Comparison of ENCODE assay signal across 17 cellular contexts in genomic region chr21:44718571-44718970, GRCh38. TPM values are rescaled to one million over a fixed set of nuclear protein-coding genes. Genes with fewer than 3 reads are reported as not detected.
DNase-seq lines count a peak whose midpoint lies in the region; ATAC-seq and TF ChIP-seq lines count a peak whose summit lies in the region.
"Had no signal": no experiment of that assay in that cellular context is flagged by ENCODE, and none has a peak within 500 bp of the region (broad histone marks: within the 10 kb centered on the region; RNA-seq: fewer than 3 reads in every experiment).

No MANE protein-coding gene starts in this region.

- no peaks in the 10 kb centered on the region for H3K23me2 ChIP-seq in H9 (ENCODE audit: insufficient read length, low read depth, low read length, poor library complexity, severe bottlenecking)

- H2BK5ac ChIP-seq in H9 (ENCODE audit: insufficient read length, low read length) = no peak overlapping the region

- H2BK12ac ChIP-seq in H9 (ENCODE audit: insufficient read length, low read depth, low read length) = no peak overlapping the region

- peaks cover under 1% of the 10 kb centered on the region; the same call in 1 of the 2 replicates for H3K27me3 ChIP-seq in H9 (ENCODE audit: insufficient read depth, low read length)
- H3K27me3 ChIP-seq in endodermal cell (ENCODE audit: control insufficient read depth, insufficient read depth, low read length, poor library complexity, severe bottlenecking) = peaks cover 5% of the 10 kb centered on the region

- H3K14ac ChIP-seq in H9 (ENCODE audit: insufficient read depth, low read length) = no peak overlapping the region

- H3K79me1 ChIP-seq in H9 (ENCODE audit: insufficient read depth, low read depth, low read length, poor library complexity, severe bottlenecking) = no peaks in the 10 kb centered on the region

- no peaks in the 10 kb centered on the region for H4K20me1 ChIP-seq in H9 (ENCODE audit: control insufficient read depth, insufficient read depth, insufficient read length)
- H4K20me1 ChIP-seq: BLaER1 had no signal

- H2AFZ ChIP-seq in H9 (ENCODE audit: low read length) = no peak overlapping the region
- H2AFZ ChIP-seq: PC-9 had no signal

- no peak overlapping the region for H2BK120ac ChIP-seq in H9 (ENCODE audit: low read depth, low read length, poor library complexity, severe bottlenecking)

- H3K36me3 Mint-ChIP-seq in H9 (ENCODE audit: insufficient read depth in 1 of 3, low read depth in 3 of 3) (no peaks in the 10 kb centered on the region; a peak in 2 of 7 replicates), endodermal cell (ENCODE audit: low read depth) (no peaks in the 10 kb centered on the region), osteocyte (ENCODE audit: unreplicated experiment) (no peaks in the 10 kb centered on the region)
- H3K36me3 Mint-ChIP-seq: CD8-positive, alpha-beta memory T cell had no signal

- H3K9ac ChIP-seq in H9 (ENCODE audit: extremely low read depth, insufficient read length, low read length) (no peak overlapping the region), endodermal cell (ENCODE audit: extremely low read depth, low read length, poor library complexity, severe bottlenecking) (no peak overlapping the region)
- H3K9ac ChIP-seq: BLaER1 had no signal

- peak overlapping the region in 1 of 3 experiments; percentile 5; a peak in 1 of 7 replicates for H3K27ac Mint-ChIP-seq in H9
- H3K27ac Mint-ChIP-seq in endodermal cell = no peak overlapping the region
- H3K27ac Mint-ChIP-seq in osteocyte (ENCODE audit: unreplicated experiment) = no peak overlapping the region
- H3K27ac Mint-ChIP-seq: IgD-negative memory B cell had no signal

- H4K8ac ChIP-seq in H9 (replicated peaks; ENCODE audit: insufficient read length, low read depth, low read length) = no peak overlapping the region

- no peaks in the 10 kb centered on the region for H3K36me3 ChIP-seq in endodermal cell (ENCODE audit: control insufficient read depth, insufficient read depth, low read length)
- H3K36me3 ChIP-seq: BLaER1 had no signal

- no peaks in the 10 kb centered on the region for H3K79me2 ChIP-seq in H9 (ENCODE audit: insufficient read depth, low read length)

- H4K91ac ChIP-seq in H9 (ENCODE audit: insufficient read length, low read depth, low read length) = no peak overlapping the region

- no peaks in the 10 kb centered on the region; the same call in 1 of the 2 replicates for H3K4me1 ChIP-seq in H9 (ENCODE audit: insufficient read depth, low read length)
- no peaks in the 10 kb centered on the region for H3K4me1 ChIP-seq in endodermal cell (ENCODE audit: control insufficient read depth, insufficient read depth, low read length)

- H3K9me3 Mint-ChIP-seq in H9 (peaks cover 0 to 4% of the 10 kb centered on the region in 2 experiments; a peak in 2 of 5 replicates), endodermal cell (no peaks in the 10 kb centered on the region), osteocyte (ENCODE audit: unreplicated experiment) (no peaks in the 10 kb centered on the region)

- H3K56ac ChIP-seq in H9 (ENCODE audit: insufficient read length, low read depth, low read length) = no peak overlapping the region

- no peak overlapping the region for H3K4me3 ChIP-seq in endodermal cell (ENCODE audit: low read length)
- H3K4me3 ChIP-seq: BLaER1, PC-9 had no signal

- no peak overlapping the region for H3K4me2 ChIP-seq in H9 (ENCODE audit: insufficient read depth, insufficient read length, low read length)
- H3K4me2 ChIP-seq: BLaER1, PC-9 had no signal

- H4K5ac ChIP-seq in H9 (ENCODE audit: insufficient read length, low read depth, low read length) = no peak overlapping the region

- H2AK5ac ChIP-seq in H9 (ENCODE audit: insufficient read length, low read length) = no peak overlapping the region

- H3T11ph ChIP-seq in H9 (ENCODE audit: low read length) = no peak overlapping the region

- H2BK15ac ChIP-seq in H9 (ENCODE audit: low read depth, low read length) = no peak overlapping the region

- DNase-seq in activated CD4-positive, CD25-positive, alpha-beta regulatory T cell treated with anti-CD3 and anti-CD28 coated beads, Interleukin-2, amount 50 U/mL, for 72 hours = peak; percentile 26
- DNase-seq in activated CD4-positive, CD25-positive, alpha-beta regulatory T cell (lab: John Stamatoyannopoulos, UW) = no peak
- DNase-seq in H9 (peak; percentile 89), endodermal cell (peak; percentile 83), osteocyte (ENCODE audit: extremely low spot score, unreplicated experiment) (peak; percentile 17), cerebellum (ENCODE audit: low spot score) (no peak)
- no peak for DNase-seq in activated CD4-positive, alpha-beta T cell treated with anti-CD3 and anti-CD28 coated beads, Interleukin-2, amount 50 U/mL, for 4 hours
- DNase-seq: 8988T; CD8-positive, alpha-beta memory T cell; MV-4-11; NCI-H1436 treated with DMSO at 0.1 percent for 48 hours; NCI-H2081 treated with DMSO at 0.1 percent for 48 hours; PC-9 had no signal

- no peak overlapping the region for H2BK20ac ChIP-seq in H9 (ENCODE audit: low read depth, low read length, poor library complexity, severe bottlenecking)

- H3K4me1 Mint-ChIP-seq in H9 = peaks cover 32 to 37% of the 10 kb centered on the region in 2 experiments
- peaks cover 22% of the 10 kb centered on the region for H3K4me1 Mint-ChIP-seq in endodermal cell
- peaks cover 7% of the 10 kb centered on the region for H3K4me1 Mint-ChIP-seq in osteocyte (ENCODE audit: unreplicated experiment)

- no peak overlapping the region for H3K18ac ChIP-seq in H9 (ENCODE audit: insufficient read length, low read depth, low read length)

- H3K23ac ChIP-seq in H9 (ENCODE audit: insufficient read length, low read depth, low read length) = no peak overlapping the region

- WGBS in H9 (ENCODE audit: extremely low coverage, insufficient read length, low lambda C conversion rate) = no CpG with 5 or more reads among the region's 6 CpGs
- 61 to 75% methylated on average over 3 to 6 of the region's 6 CpGs for WGBS in endodermal cell (ENCODE audit: insufficient coverage in 1 of 2, insufficient read length in 1 of 2), 2 experiments

- no peak overlapping the region for H3K4me3 Mint-ChIP-seq in H9
- H3K4me3 Mint-ChIP-seq in endodermal cell = no peak overlapping the region
- H3K4me3 Mint-ChIP-seq in osteocyte (ENCODE audit: unreplicated experiment) = no peak overlapping the region
- H3K4me3 Mint-ChIP-seq: CD8-positive, alpha-beta memory T cell; IgD-negative memory B cell had no signal

- no peak for ATAC-seq in HG03039 (IDR thresholded peaks at IDR 0.05; ENCODE audit: unreplicated experiment)

- TF ChIP-seq CTCF in H9 (conservative IDR thresholded peaks at IDR 0.05) (peak; percentile 61), endodermal cell (conservative IDR thresholded peaks at IDR 0.05) (peak; percentile 78), osteocyte (IDR thresholded peaks at IDR 0.05) (no peak)

- H3K27ac ChIP-seq in H9 (ENCODE audit: insufficient read length, low read depth, low read length) = no peak overlapping the region
- H3K27ac ChIP-seq in endodermal cell (ENCODE audit: low read depth, low read length) = no peak overlapping the region
- H3K27ac ChIP-seq: BLaER1, PC-9 had no signal

- peaks cover 39% of the 10 kb centered on the region for H3K27me3 Mint-ChIP-seq in H9 (ENCODE audit: low read depth)
- H3K27me3 Mint-ChIP-seq in endodermal cell (ENCODE audit: insufficient read depth) = peaks cover 24% of the 10 kb centered on the region
- peaks cover 60% of the 10 kb centered on the region for H3K27me3 Mint-ChIP-seq in osteocyte (ENCODE audit: unreplicated experiment)

- no peak overlapping the region for H3K4ac ChIP-seq in H9 (ENCODE audit: low read depth, low read length)

- H3K9me3 ChIP-seq in H9 (ENCODE audit: control insufficient read depth, low read depth, low read length) = no peaks in the 10 kb centered on the region
- H3K9me3 ChIP-seq in endodermal cell (ENCODE audit: control insufficient read depth, low read length) = no peaks in the 10 kb centered on the region
- H3K9me3 ChIP-seq: BLaER1 had no signal

RNA-seq across cellular contexts. Expression of gene TSPEAR, which starts 7.2 kb away (rescaled TPM):
- total RNA-seq in H9 (2021) (1.2 and 1.3 TPM in 2 replicates), endodermal cell (1 to 10 TPM; 1.5 to 6.0 TPM), osteocyte (not detected in 2 replicates), cerebellum (0.09 TPM)
- polyA plus RNA-seq in endodermal cell (2013, experiment 1 of 2) = 0.32 TPM
- polyA plus RNA-seq in endodermal cell (2013, experiment 2 of 2) = 0.29 TPM
- total RNA-seq: CD8-positive, alpha-beta memory T cell; Daoy; PC-9 had no signal
- polyA plus RNA-seq: IgD-negative memory B cell had no signal

RNA-seq across cellular contexts. Expression of gene KRTAP10-12, which starts 21.6 kb away (rescaled TPM):
- total RNA-seq in H9 (2021) (not detected in 2 replicates), endodermal cell (not detected), osteocyte (not detected in 2 replicates), cerebellum (not detected)
- not detected for polyA plus RNA-seq in endodermal cell (2013, experiment 1 of 2)
- not detected for polyA plus RNA-seq in endodermal cell (2013, experiment 2 of 2)
- total RNA-seq: CD8-positive, alpha-beta memory T cell; Daoy; PC-9 had no signal
- polyA plus RNA-seq: CD8-positive, alpha-beta memory T cell; IgD-negative memory B cell had no signal

RNA-seq across cellular contexts. Expression of gene KRTAP12-1, which starts 36.6 kb away (rescaled TPM):
- total RNA-seq in H9 (2021) = not detected in 2 replicates
- not detected for total RNA-seq in endodermal cell
- polyA plus RNA-seq in endodermal cell (2013, experiment 1 of 2) = not detected
- not detected for polyA plus RNA-seq in endodermal cell (2013, experiment 2 of 2)
- not detected in 2 replicates for total RNA-seq in osteocyte
- not detected for total RNA-seq in cerebellum
- total RNA-seq: CD8-positive, alpha-beta memory T cell; Daoy; PC-9 had no signal
- polyA plus RNA-seq: CD8-positive, alpha-beta memory T cell; IgD-negative memory B cell had no signal

RNA-seq across cellular contexts. Expression of gene KRTAP12-2, which starts 51.8 kb away (rescaled TPM):
- total RNA-seq in H9 (2021) = not detected in 2 replicates
- not detected for total RNA-seq in endodermal cell
- polyA plus RNA-seq in endodermal cell (2013, experiment 1 of 2) = not detected
- polyA plus RNA-seq in endodermal cell (2013, experiment 2 of 2) = not detected
- total RNA-seq in osteocyte = not detected in 2 replicates
- total RNA-seq in cerebellum = not detected
- total RNA-seq: CD8-positive, alpha-beta memory T cell; Daoy; PC-9 had no signal
- polyA plus RNA-seq: CD8-positive, alpha-beta memory T cell; IgD-negative memory B cell had no signal

Comparison
In these comparisons a context has a peak if more than half of its experiments do, and no peak if none do; other contexts are left out.
1. DNase-seq: peak in activated CD4-positive, CD25-positive, alpha-beta regulatory T cell treated with anti-CD3 and anti-CD28 coated beads, Interleukin-2, amount 50 U/mL, for 72 hours (single experiment), H9 (single experiment), endodermal cell (single experiment) and osteocyte (single experiment); none in activated CD4-positive, CD25-positive, alpha-beta regulatory T cell (0 of 4), activated CD4-positive, alpha-beta T cell treated with anti-CD3 and anti-CD28 coated beads, Interleukin-2, amount 50 U/mL, for 4 hours (0 of 2) and cerebellum (single experiment).